ENCODE assay signal across 1 cellular context in the genomic region with DNA sequence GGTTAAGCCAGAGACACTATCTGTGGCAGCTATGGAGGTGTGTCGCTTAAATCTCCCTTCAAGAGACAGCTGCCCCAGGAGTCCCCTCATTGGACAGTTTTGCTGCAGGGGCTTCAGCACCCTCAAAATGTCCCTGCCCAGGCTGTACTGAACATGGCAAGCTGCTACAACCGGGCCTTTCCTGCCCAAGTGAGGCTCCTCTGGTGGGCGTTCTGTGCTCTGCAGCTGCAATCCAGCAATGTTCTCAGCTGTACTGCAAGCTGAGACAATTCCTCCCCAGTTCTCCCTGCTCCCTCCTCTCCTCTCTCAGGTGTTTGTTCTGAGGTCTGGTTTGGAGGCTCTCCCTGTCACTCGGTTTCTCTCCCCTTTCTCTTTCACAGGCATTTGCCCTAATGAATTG.
TF ChIP-seq lines count a peak whose summit lies in the region.

No MANE protein-coding gene starts in this region.

TF ChIP-seq in K562, 482 proteins besides CTCF, POLR2A, EP300 and RAD21 (continued from another document):
- TF ChIP-seq SP2 (IDR thresholded peaks at IDR 0.05; ENCODE audit: extremely low read depth, low read depth, low read length, poor library complexity, severe bottlenecking), result no peak
- no peak for TF ChIP-seq TBP (optimal IDR thresholded peaks at IDR 0.05; ENCODE audit: low read depth, low read length)
- no peak for TF ChIP-seq ZNF133 (CRISPR knock-in tag; IDR thresholded peaks at IDR 0.05)
